In the genomic region with DNA sequence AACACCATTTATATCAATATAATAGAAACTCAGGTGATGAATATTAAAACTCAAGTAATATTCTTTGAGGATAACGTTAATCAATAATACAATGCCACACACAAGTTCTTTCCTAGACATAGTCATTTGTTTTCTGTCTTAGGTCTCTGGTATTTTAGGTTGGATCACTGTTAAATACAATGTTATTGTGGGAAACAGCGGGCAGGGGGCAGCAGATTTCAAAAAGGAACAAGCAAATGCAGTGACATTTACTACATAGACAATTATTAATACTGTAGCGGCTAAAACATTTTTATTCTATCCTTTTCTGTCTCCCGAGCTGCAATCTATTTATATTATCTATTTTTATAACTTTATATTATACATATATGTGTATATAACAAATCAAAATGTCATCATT, we compare ENCODE assay signal across 9 cellular contexts.
A peak's percentile ranks its signal among the peaks of the same experiment; 100 is the strongest.
DNase-seq lines count a peak whose midpoint lies in the region; ATAC-seq and TF ChIP-seq lines count a peak whose summit lies in the region.
"Had no signal": no experiment of that assay in that cellular context is flagged by ENCODE, and none has a peak within 500 bp of the region (broad histone marks: within the 10 kb centered on the region; RNA-seq: fewer than 3 reads in every experiment).

No MANE protein-coding gene starts in this region.

- no peak for TF ChIP-seq POLR2A in esophagus squamous epithelium (IDR thresholded peaks at IDR 0.05)

- peak; percentile 52 for TF ChIP-seq CTCF in CD14-positive monocyte (IDR thresholded peaks at IDR 0.05)
- TF ChIP-seq CTCF in RWPE2 (IDR thresholded peaks at IDR 0.05; ENCODE audit: poor library complexity, severe bottlenecking): peak; percentile 73
- TF ChIP-seq CTCF in tibial artery (IDR thresholded peaks at IDR 0.05): peak; percentile 23
- TF ChIP-seq CTCF in esophagus squamous epithelium (IDR thresholded peaks at IDR 0.05): peak in 3 of 6 experiments; percentile 20 to 29 (median 22)

- WGBS in esophagus squamous epithelium, 2 donors: 18 to 25% methylated on average over 4 of the region's 4 CpGs

- no peaks in the 10 kb centered on the region for H3K36me3 Mint-ChIP-seq in CD14-positive monocyte

- intact Hi-C loops in CD14-positive monocyte (cut with micrococcal nuclease) (no loop called here), tibial artery (cut with DNase I; ENCODE audit: low total_unique reads) (no loop called here), esophagus squamous epithelium (cut with DNase I) (no loop called here)

- no peaks in the 10 kb centered on the region for H3K27me3 Mint-ChIP-seq in CD14-positive monocyte (ENCODE audit: low read depth in 3 of 3)

- H3K4me3 Mint-ChIP-seq in CD14-positive monocyte: no peak overlapping the region

- no peaks in the 10 kb centered on the region for H3K4me1 ChIP-seq in RWPE2 (ENCODE audit: insufficient read depth, poor library complexity, severe bottlenecking)
- no peaks in the 10 kb centered on the region for H3K4me1 ChIP-seq in tibial artery
- H3K4me1 ChIP-seq in esophagus squamous epithelium: no peaks in the 10 kb centered on the region

- H3K27ac ChIP-seq in RWPE2 (ENCODE audit: poor library complexity, severe bottlenecking) (no peak overlapping the region), tibial artery (no peak overlapping the region), esophagus squamous epithelium (no peak overlapping the region)

- H3K27ac Mint-ChIP-seq in CD14-positive monocyte: no peak overlapping the region

- H3K27me3 ChIP-seq in RWPE2 (ENCODE audit: insufficient read depth, poor library complexity, severe bottlenecking) (no peaks in the 10 kb centered on the region), tibial artery (no peaks in the 10 kb centered on the region), esophagus squamous epithelium (no peaks in the 10 kb centered on the region)

- peaks cover 4% of the 10 kb centered on the region for H3K4me1 Mint-ChIP-seq in CD14-positive monocyte

- H3K9me3 ChIP-seq in RWPE2 (ENCODE audit: severe bottlenecking) (no peaks in the 10 kb centered on the region), tibial artery (no peaks in the 10 kb centered on the region), esophagus squamous epithelium (no peaks in the 10 kb centered on the region)

- DNase-seq in CD14-positive monocyte (ENCODE audit: low spot score) (no peak), RWPE2 (ENCODE audit: low spot score) (no peak), fibroblast of the conjunctiva (ENCODE audit: low read depth) (peak; percentile 37), tibial artery (peak in 1 of 2 donors; percentile 49), GM19240 (ENCODE audit: insufficient read length, low spot score) (no peak), esophagus squamous epithelium (lab: John Stamatoyannopoulos, UW) (no peak)

- H3K4me3 ChIP-seq in RWPE2 (ENCODE audit: severe bottlenecking) (no peak overlapping the region), tibial artery (no peak overlapping the region), esophagus squamous epithelium (no peak overlapping the region)

- H3K36me3 ChIP-seq in RWPE2 (ENCODE audit: low read depth) (no peaks in the 10 kb centered on the region), tibial artery (no peaks in the 10 kb centered on the region), esophagus squamous epithelium (no peaks in the 10 kb centered on the region)

- ATAC-seq in GM18867 (IDR thresholded peaks at IDR 0.05; ENCODE audit: unreplicated experiment): peak; percentile 71
- peak; percentile 61 for ATAC-seq in HG03442 (IDR thresholded peaks at IDR 0.05; ENCODE audit: unreplicated experiment)
- peak; percentile 67; the same call in 2 of the 3 replicates for ATAC-seq in RWPE2 (ENCODE audit: low read depth)
- ATAC-seq: left colon had no signal

- H3K9me3 Mint-ChIP-seq in CD14-positive monocyte: no peaks in the 10 kb centered on the region
